1 cellular context compared by ENCODE assay signal in the genomic region with DNA sequence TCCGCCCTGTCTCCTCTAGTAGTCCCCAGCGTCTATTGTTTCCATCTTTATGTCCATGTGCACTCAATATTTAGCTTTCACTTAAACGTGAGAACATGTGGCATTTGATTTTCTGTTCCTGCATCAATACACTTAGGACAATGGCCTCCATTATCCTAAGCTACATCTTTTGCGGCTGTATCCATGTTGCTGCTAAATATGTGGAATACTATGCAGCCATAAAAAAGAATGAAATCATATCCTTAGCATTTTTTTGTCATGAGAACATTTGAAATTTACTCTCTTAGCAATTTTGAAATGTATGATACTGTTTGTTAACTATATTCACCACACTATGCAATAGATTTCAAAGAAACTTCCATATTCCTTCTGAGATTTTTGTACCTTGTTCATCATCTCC.
TF ChIP-seq lines count a peak whose summit lies in the region.

No MANE protein-coding gene starts in this region.

TF ChIP-seq in K562, 482 proteins besides CTCF, POLR2A, EP300 and RAD21:
- TF ChIP-seq DMBX1 (CRISPR knock-in tag; IDR thresholded peaks at IDR 0.05; ENCODE audit: borderline replicate concordance) = no peak
- peak; percentile 77 for TF ChIP-seq ZNF146 (CRISPR knock-in tag; IDR thresholded peaks at IDR 0.05; ENCODE audit: unreplicated experiment)
- TF ChIP-seq RBM25 (IDR thresholded peaks at IDR 0.05; ENCODE audit: low read depth, low read length, severe bottlenecking) = peak; percentile 65
- TF ChIP-seq, protein P1, sequence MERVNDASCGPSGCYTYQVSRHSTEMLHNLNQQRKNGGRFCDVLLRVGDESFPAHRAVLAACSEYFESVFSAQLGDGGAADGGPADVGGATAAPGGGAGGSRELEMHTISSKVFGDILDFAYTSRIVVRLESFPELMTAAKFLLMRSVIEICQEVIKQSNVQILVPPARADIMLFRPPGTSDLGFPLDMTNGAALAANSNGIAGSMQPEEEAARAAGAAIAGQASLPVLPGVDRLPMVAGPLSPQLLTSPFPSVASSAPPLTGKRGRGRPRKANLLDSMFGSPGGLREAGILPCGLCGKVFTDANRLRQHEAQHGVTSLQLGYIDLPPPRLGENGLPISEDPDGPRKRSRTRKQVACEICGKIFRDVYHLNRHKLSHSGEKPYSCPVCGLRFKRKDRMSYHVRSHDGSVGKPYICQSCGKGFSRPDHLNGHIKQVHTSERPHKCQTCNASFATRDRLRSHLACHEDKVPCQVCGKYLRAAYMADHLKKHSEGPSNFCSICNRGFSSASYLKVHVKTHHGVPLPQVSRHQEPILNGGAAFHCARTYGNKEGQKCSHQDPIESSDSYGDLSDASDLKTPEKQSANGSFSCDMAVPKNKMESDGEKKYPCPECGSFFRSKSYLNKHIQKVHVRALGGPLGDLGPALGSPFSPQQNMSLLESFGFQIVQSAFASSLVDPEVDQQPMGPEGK (CRISPR knock-in tag; IDR thresholded peaks at IDR 0.05; ENCODE audit: borderline replicate concordance) = no peak
